ENCODE assay signal across 1 cellular context in genomic region chr3:12758025-12758830, GRCh38.
TF ChIP-seq lines count a peak whose summit lies in the region.

No MANE protein-coding gene starts in this region.

TF ChIP-seq in A549, 52 proteins besides CTCF, POLR2A, EP300 and RAD21 (continued from another document):
- TF ChIP-seq RFX5 (IDR thresholded peaks at IDR 0.05), result no peak
- TF ChIP-seq KDM5A (IDR thresholded peaks at IDR 0.05), result no peak
- no peak for TF ChIP-seq PBX3 (IDR thresholded peaks at IDR 0.05)
